ENCODE assay signal across 23 cellular contexts in the genomic region with DNA sequence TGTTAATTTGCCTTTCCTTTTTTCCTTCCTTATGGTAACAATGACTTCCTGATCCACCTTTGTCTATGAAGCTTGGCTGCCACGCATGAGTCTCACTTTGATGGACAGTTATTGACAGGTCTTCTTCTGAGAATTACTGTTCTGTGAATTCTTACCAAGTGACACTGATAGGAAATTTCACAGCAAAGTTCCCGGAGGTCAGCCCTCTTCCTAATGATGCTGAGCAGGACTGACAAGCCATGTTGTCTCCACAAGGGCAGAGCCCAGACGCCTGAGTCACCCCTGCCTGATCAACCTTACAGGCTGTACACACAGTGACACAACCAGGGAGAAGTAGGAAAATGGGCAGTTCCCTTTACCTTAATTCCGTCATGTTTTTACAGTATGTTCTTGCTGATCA. TPM values are rescaled to one million over a fixed set of nuclear protein-coding genes. Genes with fewer than 3 reads are reported as not detected.
A peak's percentile ranks its signal among the peaks of the same experiment; 100 is the strongest.
DNase-seq lines count a peak whose midpoint lies in the region; FAIRE-seq and TF ChIP-seq lines count a peak whose summit lies in the region.
"Had no signal": no experiment of that assay in that cellular context is flagged by ENCODE, and none has a peak within 500 bp of the region (broad histone marks: within the 10 kb centered on the region; RNA-seq: fewer than 3 reads in every experiment).

No MANE protein-coding gene starts in this region.

- H3K79me2 ChIP-seq in SK-N-SH (ENCODE audit: insufficient read depth): no peaks in the 10 kb centered on the region

- peaks cover 8 to 23% (median 19%) of the 10 kb centered on the region in 3 donors for H3K27me3 Mint-ChIP-seq in CD14-positive monocyte (ENCODE audit: low read depth in 3 of 3)
- H3K27me3 Mint-ChIP-seq: central memory CD8-positive, alpha-beta T cell had no signal

- H3F3A ChIP-seq in SK-N-SH (replicated peaks; ENCODE audit: insufficient read depth): no peaks in the 10 kb centered on the region

- H3K4me3 Mint-ChIP-seq in CD14-positive monocyte: no peak overlapping the region
- H3K4me3 Mint-ChIP-seq: central memory CD8-positive, alpha-beta T cell; naive thymus-derived CD8-positive, alpha-beta T cell had no signal

- intact Hi-C loops in CD14-positive monocyte (cut with micrococcal nuclease): loop anchor here in 1 of 2 donors (10.0 kb wide), 1 partner anchor 1234 kb away; no protein-coding TSS in a partner anchor

- peaks cover 27% of the 10 kb centered on the region for H3K4me1 Mint-ChIP-seq in CD14-positive monocyte
- H3K4me1 Mint-ChIP-seq: central memory CD8-positive, alpha-beta T cell; naive thymus-derived CD8-positive, alpha-beta T cell had no signal

- no peak for TF ChIP-seq CTCF in CD14-positive monocyte (IDR thresholded peaks at IDR 0.05)
- no peak for TF ChIP-seq CTCF in SK-N-SH (IDR thresholded peaks at IDR 0.05)
- no peak for TF ChIP-seq CTCF in D721Med (IDR thresholded peaks at IDR 0.05; ENCODE audit: insufficient read depth, missing control alignments)

- TF ChIP-seq EP300 in SK-N-SH (IDR thresholded peaks at IDR 0.05; ENCODE audit: borderline replicate concordance in 1 of 2, low read depth in 1 of 2, low read length in 1 of 2): 0 out of 4 replicates have a peak, but pooled peaks of 1 of the 2 experiments have one; percentile 12

- FAIRE-seq in D721Med (lab: Jason Lieb, UNC): no peak
- FAIRE-seq: islet of Langerhans had no signal

- H3K36me3 Mint-ChIP-seq in CD14-positive monocyte: no peaks in the 10 kb centered on the region
- H3K36me3 Mint-ChIP-seq: naive thymus-derived CD8-positive, alpha-beta T cell had no signal

- no peaks in the 10 kb centered on the region for H3K9me3 ChIP-seq in SK-N-SH
- H3K9me3 ChIP-seq: heart right ventricle, SJCRH30, uterus had no signal

- 87% methylated on average over 3 of the region's 4 CpGs for WGBS in SK-N-SH (ENCODE audit: low lambda C conversion rate)

- H3K36me3 ChIP-seq in SK-N-SH (replicated peaks in 1 of 2; ENCODE audit: control insufficient read depth in 1 of 2, insufficient read depth in 2 of 2, low read length in 1 of 2): no peaks in the 10 kb centered on the region
- H3K36me3 ChIP-seq: heart right ventricle, SJCRH30, uterus had no signal

- peaks cover 5 to 6% of the 10 kb centered on the region in 2 experiments; a peak in 2 of 4 replicates for H3K4me1 ChIP-seq in SK-N-SH (ENCODE audit: control insufficient read depth in 1 of 2, insufficient read depth in 2 of 2, low read depth in 1 of 2, low read length in 1 of 2)
- H3K4me1 ChIP-seq: uterus had no signal

- peak overlapping the region in 2 of 7 donors; percentile 27 to 68 for H3K27ac Mint-ChIP-seq in CD14-positive monocyte
- H3K27ac Mint-ChIP-seq: naive thymus-derived CD8-positive, alpha-beta T cell had no signal

- H3K4me3 ChIP-seq in SK-N-SH (ENCODE audit: low read depth in 2 of 2, low read length in 1 of 2): no peak overlapping the region
- H3K4me3 ChIP-seq: heart right ventricle, SJCRH30, uterus had no signal

- no peaks in the 10 kb centered on the region for H3K27me3 ChIP-seq in SK-N-SH (ENCODE audit: insufficient read depth)
- H3K27me3 ChIP-seq: heart right ventricle, SJCRH30, uterus had no signal

- DNase-seq in CD14-positive monocyte (ENCODE audit: low spot score) (peak; percentile 61), HT1080 (ENCODE audit: low read depth) (peak; percentile 12), SK-N-SH (no peak), iris pigment epithelial cell (ENCODE audit: low read depth) (peak; percentile 31), D721Med (ENCODE audit: insufficient read length, low spot score) (no peak), DMS79 treated with DMSO at 0.1 percent for 48 hours (lab: John Stamatoyannopoulos, UW) (no peak)
- DNase-seq in activated T-cell treated with anti-CD3 and anti-CD28 coated beads, Interleukin-2, amount 50 U/mL, for 48 hours: no peak
- DNase-seq in NK-92 treated with Interleukin-12 subunit alpha and Interleukin-12 subunit beta, amount 100 ng/mL, for 24 hours (lab: John Stamatoyannopoulos, UW): no peak
- DNase-seq: activated CD4-positive, CD25-positive, alpha-beta regulatory T cell; activated CD8-positive, alpha-beta memory T cell treated with anti-CD3 and anti-CD28 coated beads for 24 hours; heart right ventricle; Karpas-422; mammary epithelial cell; naive thymus-derived CD8-positive, alpha-beta T cell; NCI-H146; NCI-H226; posterior cingulate gyrus; SJCRH30; stimulated activated CD4-positive, alpha-beta T cell treated with anti-CD3 and anti-CD28 coated beads, Interleukin-4, amount 100 ng/mL, for 4 hours; uterus had no signal

- CTCF ChIA-PET in SK-N-SH (lab: Yijun Ruan, JAX): interaction anchor here (1.0 to 3.6 kb wide), 7 partner anchors 10 to 1251 kb away, joined by 3 to 53 read pairs (median 7); no protein-coding TSS in a partner anchor

- TF ChIP-seq RAD21 in SK-N-SH (IDR thresholded peaks at IDR 0.05; ENCODE audit: low read length): no peak

- H2AFZ ChIP-seq in SK-N-SH (ENCODE audit: low read depth): no peak overlapping the region

- no peak overlapping the region for H3K27ac ChIP-seq in SK-N-SH (ENCODE audit: low read depth in 2 of 2, low read length in 1 of 2)
- H3K27ac ChIP-seq: SJCRH30, uterus had no signal

- H3K9ac ChIP-seq in SK-N-SH: no peak overlapping the region

- no peaks in the 10 kb centered on the region for H3K9me2 ChIP-seq in SK-N-SH

- POLR2A ChIA-PET in SK-N-SH (lab: Yijun Ruan, JAX): no interaction called here

- no peaks in the 10 kb centered on the region for H3K9me3 Mint-ChIP-seq in CD14-positive monocyte
- H3K9me3 Mint-ChIP-seq: central memory CD8-positive, alpha-beta T cell; naive thymus-derived CD8-positive, alpha-beta T cell had no signal

- no peak overlapping the region for H3K4me2 ChIP-seq in SK-N-SH

- H4K20me1 ChIP-seq in SK-N-SH (ENCODE audit: insufficient read depth): no peaks in the 10 kb centered on the region

TF ChIP-seq in SK-N-SH, 30 proteins besides CTCF, POLR2A, EP300 and RAD21:
- TF ChIP-seq FOXM1 (IDR thresholded peaks at IDR 0.05; ENCODE audit: low read depth) (no peak), FOSL2 (IDR thresholded peaks at IDR 0.05; ENCODE audit: borderline replicate concordance, low read depth) (peak; percentile 33; the same call in 1 of the 2 replicates), SIN3A (IDR thresholded peaks at IDR 0.05; ENCODE audit: borderline replicate concordance, low read depth, low read length) (no peak), PBX3 (IDR thresholded peaks at IDR 0.05) (peak; percentile 76), FOXJ3 (CRISPR knock-in tag; IDR thresholded peaks at IDR 0.05) (no peak), TCF12 (IDR thresholded peaks at IDR 0.05) (peak; percentile 47)

RNA-seq across cellular contexts. Expression of gene ZC3H11B, which starts 44.2 kb away (rescaled TPM):
- polyA plus RNA-seq in CD14-positive monocyte (under 1 TPM in 1 of 2 donors, not detected in 1; 0.09 TPM), SK-N-SH (2012; rRNA removed) (0.03 TPM in 1 of 2 replicates, not detected in the other)
- not detected in 2 replicates for total RNA-seq in HT1080 (2014; rRNA removed; shearing (Covaris generic))
- 0.03 TPM in 1 of 2 replicates, not detected in the other for polyA plus RNA-seq in HT1080 (2015; cell fraction: cytosol; rRNA removed)
- polyA plus RNA-seq in HT1080 (2015; cell fraction: nucleus; rRNA removed): 0.08 and 0.09 TPM in 2 replicates
- 0.04 TPM in 2 replicates for polyA plus RNA-seq in SK-N-SH (2012; cell fraction: cytosol; rRNA removed)
- 0.05 and 0.27 TPM in 2 replicates for polyA plus RNA-seq in SK-N-SH (2012; cell fraction: nucleus; rRNA removed)
- total RNA-seq: mammary epithelial cell; SJCRH30; T-helper 2 cell treated with Interferon-gamma antibody and Interleukin-4, amounts not matched to agents 100 ng/mL and 5 ng/mL, for 36 hours had no signal
- polyA plus RNA-seq: naive thymus-derived CD8-positive, alpha-beta T cell had no signal

Comparison
In these comparisons a context has a peak if more than half of its experiments do, and no peak if none do; other contexts are left out.
1. DNase-seq: peak in CD14-positive monocyte (single experiment), HT1080 (single experiment) and iris pigment epithelial cell (single experiment); none in SK-N-SH (single experiment), activated T-cell treated with anti-CD3 and anti-CD28 coated beads, Interleukin-2, amount 50 U/mL, for 48 hours (0 of 2), NK-92 treated with Interleukin-12 subunit alpha and Interleukin-12 subunit beta, amount 100 ng/mL, for 24 hours (single experiment), D721Med (single experiment) and DMS79 treated with DMSO at 0.1 percent for 48 hours (single experiment).